Comparison of ENCODE assay signal across 11 cellular contexts in the genomic region with DNA sequence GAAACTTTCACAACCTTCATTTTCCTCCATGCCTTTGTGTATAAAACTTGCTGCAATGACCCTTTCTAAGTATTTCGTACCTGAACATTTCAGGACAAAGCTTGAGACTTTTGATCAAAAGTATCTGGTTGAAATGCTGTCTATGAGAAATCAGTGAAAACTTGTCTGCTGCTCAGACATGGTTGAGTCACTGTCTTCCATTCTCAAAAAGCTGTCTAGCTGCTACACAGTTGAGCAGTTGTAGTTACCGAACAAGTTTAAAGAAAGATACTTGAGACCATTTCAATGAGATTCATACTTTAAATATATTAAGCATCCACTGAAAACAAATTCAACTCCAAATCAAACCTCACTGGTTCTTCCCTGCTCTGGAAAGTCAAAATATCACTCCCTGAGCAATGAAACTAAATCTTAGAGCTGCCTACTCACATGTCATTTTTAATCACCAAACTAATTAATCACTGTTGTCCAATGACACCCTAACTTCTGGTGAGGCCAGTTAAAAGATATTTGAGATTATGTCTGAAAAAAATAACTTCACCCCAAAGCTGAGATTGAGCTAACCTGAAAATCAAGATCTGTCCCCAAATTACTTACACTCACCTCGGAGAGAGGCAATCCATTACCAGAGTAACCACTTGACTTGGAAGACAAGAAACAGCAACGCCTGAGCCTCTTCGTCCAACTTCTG. TPM values are rescaled to one million over a fixed set of nuclear protein-coding genes. Genes with fewer than 3 reads are reported as not detected.
A peak's percentile ranks its signal among the peaks of the same experiment; 100 is the strongest.
DNase-seq lines count a peak whose midpoint lies in the region; ATAC-seq and TF ChIP-seq lines count a peak whose summit lies in the region.
"Had no signal": no experiment of that assay in that cellular context is flagged by ENCODE, and none has a peak within 500 bp of the region (broad histone marks: within the 10 kb centered on the region; RNA-seq: fewer than 3 reads in every experiment).

No MANE protein-coding gene starts in this region.

- no peaks in the 10 kb centered on the region for H3K9me3 Mint-ChIP-seq in neural progenitor cell
- H3K9me3 Mint-ChIP-seq: activated CD4-positive, alpha-beta memory T cell treated with anti-CD3 and anti-CD28 coated beads for 36 hours had no signal

- H3K4me2 ChIP-seq in fibroblast of lung (ENCODE audit: extremely low read depth, insufficient read depth, low read length) = peak overlapping the region; percentile 55
- H3K4me2 ChIP-seq in neural progenitor cell = peak overlapping the region; percentile 77

- intact Hi-C loops in left ventricle myocardium superior (cut with micrococcal nuclease) (no loop called here), Right ventricle myocardium superior (cut with DNase I) (loop anchor here (5.0 kb wide), 1 partner anchor 85 kb away; no protein-coding TSS in a partner anchor), aorta (cut with DNase I) (no loop called here)

- H3K36me3 ChIP-seq in fibroblast of lung (ENCODE audit: control insufficient read depth, insufficient read depth, low read length) (no peaks in the 10 kb centered on the region), neural progenitor cell (no peaks in the 10 kb centered on the region), aorta (ENCODE audit: control insufficient read depth in 1 of 2, insufficient read depth in 2 of 2, low read length in 1 of 2) (no peaks in the 10 kb centered on the region)

- DNase-seq in left ventricle myocardium superior (no peak), Right ventricle myocardium superior (no peak), fibroblast of lung (ENCODE audit: low read depth in 2 of 2) (peak in 1 of 2 donors; percentile 46), neural progenitor cell (ENCODE audit: low spot score) (no peak), aorta (no peak), OCI-M1 (lab: John Stamatoyannopoulos, UW) (no peak)
- DNase-seq in stimulated activated naive CD8-positive, alpha-beta T cell treated with anti-CD3 and anti-CD28 coated beads, Interleukin-15, Interleukin-2, amounts not matched to agents 100 U/mL and 50 U/mL, for 24 hours = no peak
- DNase-seq: activated CD4-positive, alpha-beta memory T cell treated with anti-CD3 and anti-CD28 coated beads for 36 hours; NCI-H446 treated with DMSO at 0.1 percent for 48 hours; stimulated activated CD8-positive, alpha-beta memory T cell treated with anti-CD3 and anti-CD28 coated beads, Interleukin-4, amount 100 ng/mL, for 48 hours had no signal

- H3K27ac ChIP-seq in fibroblast of lung (ENCODE audit: insufficient read depth, low read length) = peak overlapping the region; percentile 40
- H3K27ac ChIP-seq in neural progenitor cell = no peak overlapping the region
- H3K27ac ChIP-seq in aorta (ENCODE audit: low read depth in 1 of 2, low read length in 2 of 2) = no peak overlapping the region

- H3K4me3 Mint-ChIP-seq in neural progenitor cell = peak overlapping the region; percentile 78
- H3K4me3 Mint-ChIP-seq: activated CD4-positive, alpha-beta memory T cell treated with anti-CD3 and anti-CD28 coated beads for 36 hours had no signal

- H2AFZ ChIP-seq in fibroblast of lung (ENCODE audit: low read length) (no peak overlapping the region), neural progenitor cell (replicated peaks) (peak overlapping the region; percentile 93)

- H3K9ac ChIP-seq in fibroblast of lung (ENCODE audit: insufficient read depth, low read length) = no peak overlapping the region
- no peak overlapping the region for H3K9ac ChIP-seq in neural progenitor cell

- no peak overlapping the region for H3K27ac Mint-ChIP-seq in neural progenitor cell
- H3K27ac Mint-ChIP-seq: activated CD4-positive, alpha-beta memory T cell treated with anti-CD3 and anti-CD28 coated beads for 36 hours had no signal

- peaks cover 15% of the 10 kb centered on the region for H3K4me1 ChIP-seq in fibroblast of lung (ENCODE audit: control insufficient read depth, extremely low read depth, insufficient read depth, low read length)
- H3K4me1 ChIP-seq in neural progenitor cell = peaks cover 29% of the 10 kb centered on the region
- H3K4me1 ChIP-seq in aorta (ENCODE audit: control insufficient read depth in 1 of 2, insufficient read depth in 2 of 2, low read length in 2 of 2) = no peaks in the 10 kb centered on the region

- TF ChIP-seq CTCF in fibroblast of lung (conservative IDR thresholded peaks at IDR 0.05 in 1 of 2, IDR thresholded peaks at IDR 0.05 in 1 of 2; ENCODE audit: low read depth in 1 of 2, low read length in 2 of 2) (no peak), neural progenitor cell (IDR thresholded peaks at IDR 0.05) (no peak)

- H3K4me3 ChIP-seq in fibroblast of lung (replicated peaks in 1 of 4; ENCODE audit: control extremely low read depth in 1 of 4, insufficient read depth in 1 of 4, low read depth in 3 of 4, low read length in 4 of 4) (peak overlapping the region; percentile 16 to 59 (median 41)), neural progenitor cell (peak overlapping the region; percentile 36), aorta (ENCODE audit: low read length in 2 of 2) (peak overlapping the region; percentile 36 to 62)

- H3K27me3 ChIP-seq in fibroblast of lung (ENCODE audit: control insufficient read depth, insufficient read depth, low read length) (no peaks in the 10 kb centered on the region), neural progenitor cell (no peaks in the 10 kb centered on the region), aorta (ENCODE audit: control insufficient read depth in 1 of 2, insufficient read depth in 2 of 2, low read length in 1 of 2) (no peaks in the 10 kb centered on the region)

- no peaks in the 10 kb centered on the region for H3K36me3 Mint-ChIP-seq in neural progenitor cell
- H3K36me3 Mint-ChIP-seq: activated CD4-positive, alpha-beta memory T cell treated with anti-CD3 and anti-CD28 coated beads for 36 hours had no signal

- H4K20me1 ChIP-seq in fibroblast of lung (ENCODE audit: control insufficient read depth, extremely low read depth, insufficient read depth, low read length) (no peaks in the 10 kb centered on the region), neural progenitor cell (ENCODE audit: low read depth) (no peaks in the 10 kb centered on the region)

- no peaks in the 10 kb centered on the region for H3K79me2 ChIP-seq in fibroblast of lung (ENCODE audit: control insufficient read depth, insufficient read depth, low read length)
- no peaks in the 10 kb centered on the region for H3K79me2 ChIP-seq in neural progenitor cell (ENCODE audit: low read depth)

- ATAC-seq in left ventricle myocardium superior = peak; percentile 5
- ATAC-seq in Right ventricle myocardium superior (ENCODE audit: poor library complexity) = no peak
- no peak for ATAC-seq in aorta (ENCODE audit: low FRiP score)
- ATAC-seq in stimulated activated naive CD8-positive, alpha-beta T cell treated with anti-CD3 and anti-CD28 coated beads, Interleukin-15, Interleukin-2, amounts not matched to agents 100 U/mL and 50 U/mL, for 24 hours = no peak
- no peak for ATAC-seq in GM19467 (IDR thresholded peaks at IDR 0.05; ENCODE audit: unreplicated experiment)

- H3K9me3 ChIP-seq in fibroblast of lung (ENCODE audit: control insufficient read depth, insufficient read depth, low read depth, low read length) = no peaks in the 10 kb centered on the region
- no peaks in the 10 kb centered on the region for H3K9me3 ChIP-seq in neural progenitor cell (ENCODE audit: low read depth)
- no peaks in the 10 kb centered on the region for H3K9me3 ChIP-seq in aorta (ENCODE audit: control insufficient read depth, low read length)

- 23 to 28% methylated on average over 5 of the region's 5 CpGs for WGBS in aorta, 2 donors

- peaks cover 7% of the 10 kb centered on the region for H3F3A ChIP-seq in neural progenitor cell (ENCODE audit: low read depth)

- H3K4me1 Mint-ChIP-seq in neural progenitor cell = peaks cover 32% of the 10 kb centered on the region

- H3K27me3 Mint-ChIP-seq in neural progenitor cell (ENCODE audit: insufficient read depth, low read depth) = peaks cover 2% of the 10 kb centered on the region

RNA-seq across cellular contexts. Expression of a gene that starts 0.5 kb away (rescaled TPM):
- total RNA-seq in left ventricle myocardium superior (10.9 TPM), Right ventricle myocardium superior (15.5 TPM), fibroblast of lung (1.7 and 2.6 TPM in 2 replicates), neural progenitor cell (ENCODE audit: low replicate concordance) (0.59 and 1.2 TPM in 2 replicates), aorta (10 to 100 TPM in 1 of 2 donors, 1 to 10 TPM in 1; 6.7 to 24.4 TPM)
- polyA plus RNA-seq in fibroblast of lung (2.2 and 3.5 TPM in 2 replicates), aorta (1 to 10 TPM; 1.5 TPM)
- polyA plus RNA-seq in fibroblast of lung (2012) = 2.3 and 4.0 TPM in 2 replicates
- 0.75 and 4.9 TPM in 2 replicates for polyA minus RNA-seq in fibroblast of lung (ENCODE audit: low replicate concordance)
- total RNA-seq: activated CD4-positive, alpha-beta memory T cell treated with anti-CD3 and anti-CD28 coated beads for 36 hours had no signal

RNA-seq across cellular contexts. Expression of a gene that starts 28.7 kb away (rescaled TPM):
- total RNA-seq in left ventricle myocardium superior (22.2 TPM), Right ventricle myocardium superior (19.1 TPM), fibroblast of lung (16.9 and 20.6 TPM in 2 replicates), neural progenitor cell (ENCODE audit: low replicate concordance) (26.5 and 30.4 TPM in 2 replicates), aorta (10 to 100 TPM in 1 of 2 donors, 1 to 10 TPM in 1; 8.9 to 11.2 TPM)
- polyA plus RNA-seq in fibroblast of lung (20.4 and 21.5 TPM in 2 replicates), aorta (10 to 100 TPM in 1 of 2 donors, 1 to 10 TPM in 1; 4.9 to 16.9 TPM)
- polyA plus RNA-seq in fibroblast of lung (2012) = 11.8 and 11.9 TPM in 2 replicates
- 7.3 and 12.6 TPM in 2 replicates for polyA minus RNA-seq in fibroblast of lung (ENCODE audit: low replicate concordance)
